8 cellular contexts compared by ENCODE assay signal in the genomic region with DNA sequence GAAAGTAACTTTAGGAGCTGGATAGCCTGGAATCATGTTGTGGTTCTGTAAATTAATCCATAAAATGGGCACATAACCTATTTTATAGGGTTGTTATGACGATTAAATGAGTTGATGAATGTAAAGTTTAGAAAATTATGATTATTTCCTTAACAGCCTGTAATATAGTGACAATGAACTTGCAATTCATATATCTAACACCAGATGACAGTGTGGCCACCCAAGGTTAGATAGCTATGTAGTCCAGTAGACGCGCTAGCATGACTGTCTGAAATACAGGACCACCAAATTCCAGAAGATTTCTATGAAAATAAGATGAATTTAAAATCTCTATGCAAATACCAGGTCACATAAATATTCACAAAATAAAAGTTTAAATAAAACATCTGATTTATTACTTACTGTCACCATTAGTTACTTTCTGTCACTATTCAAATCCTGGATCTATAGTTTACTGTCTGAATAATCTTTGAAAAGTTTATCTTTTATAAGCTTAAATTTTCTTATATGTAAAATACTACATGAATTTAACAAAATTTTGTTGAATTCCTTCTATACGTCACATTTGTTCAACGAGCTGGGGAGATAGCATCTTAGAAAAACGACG. TPM values are rescaled to one million over a fixed set of nuclear protein-coding genes. Genes with fewer than 3 reads are reported as not detected.
A peak's percentile ranks its signal among the peaks of the same experiment; 100 is the strongest.
DNase-seq lines count a peak whose midpoint lies in the region; ATAC-seq lines count a peak whose summit lies in the region.

No MANE protein-coding gene starts in this region.

- H2BK120ac ChIP-seq in mesendoderm (ENCODE audit: low read depth, low read length): no peak overlapping the region

- no peaks in the 10 kb centered on the region for H3K27me3 ChIP-seq in mesendoderm (ENCODE audit: insufficient read depth, low read length, poor library complexity)

- no peak overlapping the region for H3K56ac ChIP-seq in mesendoderm (ENCODE audit: low read length)

- H3K9ac ChIP-seq in mesendoderm (ENCODE audit: low read length): no peak overlapping the region

- no peaks in the 10 kb centered on the region for H3K4me1 ChIP-seq in mesendoderm (ENCODE audit: control insufficient read depth, low read depth, low read length)

- peak; percentile 38 for DNase-seq in COR-L47 (lab: John Stamatoyannopoulos, UW)
- peak; percentile 50 for DNase-seq in NCI-H460 (ENCODE audit: extremely low read depth, low read depth)
- peak; percentile 4 for DNase-seq in cerebellum (ENCODE audit: low spot score)
- peak; percentile 37 for DNase-seq in mesendoderm
- DNase-seq in NCI-H1436 treated with DMSO at 0.1 percent for 48 hours (lab: John Stamatoyannopoulos, UW): no peak

- no peaks in the 10 kb centered on the region for H3K79me1 ChIP-seq in mesendoderm (ENCODE audit: low read length)

- no peak overlapping the region for H4K5ac ChIP-seq in mesendoderm (ENCODE audit: low read length)

- no peaks in the 10 kb centered on the region for H3K79me2 ChIP-seq in mesendoderm (ENCODE audit: control insufficient read depth, insufficient read depth, low read length)

- H2AK5ac ChIP-seq in mesendoderm (ENCODE audit: low read length): no peak overlapping the region

- H3K23ac ChIP-seq in mesendoderm (ENCODE audit: low read length): no peak overlapping the region

- no peak overlapping the region for H2BK15ac ChIP-seq in mesendoderm (replicated peaks; ENCODE audit: low read depth)

- WGBS in mesendoderm (ENCODE audit: extremely low coverage, insufficient coverage, low lambda C conversion rate): 100% methylated on average over 1 of the region's 7 CpGs

- no peak overlapping the region for H3K27ac ChIP-seq in mesendoderm (ENCODE audit: low read depth, low read length)

- no peak overlapping the region for H3K4ac ChIP-seq in mesendoderm (ENCODE audit: low read depth, low read length)

- no peak overlapping the region for H3K18ac ChIP-seq in mesendoderm (ENCODE audit: low read length)

- no peak overlapping the region for H2BK5ac ChIP-seq in mesendoderm (ENCODE audit: low read length)

- no peak overlapping the region for H4K8ac ChIP-seq in mesendoderm (ENCODE audit: low read depth, low read length)

- ATAC-seq in GM18517 (IDR thresholded peaks at IDR 0.05; ENCODE audit: unreplicated experiment): peak; percentile 81
- peak; percentile 72 for ATAC-seq in HG02981 (IDR thresholded peaks at IDR 0.05; ENCODE audit: unreplicated experiment)
- no peak for ATAC-seq in HG03108 (IDR thresholded peaks at IDR 0.05; ENCODE audit: unreplicated experiment)

- no peak overlapping the region for H3K4me3 ChIP-seq in mesendoderm (ENCODE audit: low read length)

- H3K4me2 ChIP-seq in mesendoderm (ENCODE audit: low read length): no peak overlapping the region

- no peaks in the 10 kb centered on the region for H3K36me3 ChIP-seq in mesendoderm (ENCODE audit: control insufficient read depth, insufficient read depth, low read length)

RNA-seq across cellular contexts. Expression of a gene that starts 26.1 kb away (rescaled TPM):
- 31.8 and 32.2 TPM in 2 replicates for total RNA-seq in NCI-H460 (2014; rRNA removed; shearing (Covaris generic))
- 34.4 and 48.5 TPM in 2 replicates for polyA plus RNA-seq in NCI-H460 (2014; cell fraction: nucleus; rRNA removed)
- total RNA-seq in cerebellum: 44.3 TPM
- 10.5 TPM for polyA plus RNA-seq in mesendoderm (2013, experiment 1 of 2)
- 11.5 TPM for polyA plus RNA-seq in mesendoderm (2013, experiment 2 of 2)
